8 cellular contexts compared by ENCODE assay signal in genomic region chr1:221742555-221743415, GRCh38. TPM values are rescaled to one million over a fixed set of nuclear protein-coding genes. Genes with fewer than 3 reads are reported as not detected.
DNase-seq lines count a peak whose midpoint lies in the region; ATAC-seq, FAIRE-seq and TF ChIP-seq lines count a peak whose summit lies in the region.

No MANE protein-coding gene starts in this region.

- H3K4me1 ChIP-seq in A673 (ENCODE audit: insufficient read depth, low read length, poor library complexity, severe bottlenecking) = no peaks in the 10 kb centered on the region
- H3K4me1 ChIP-seq in HepG2 (ENCODE audit: insufficient read depth, low read length) = peaks cover 28% of the 10 kb centered on the region

- H2AFZ ChIP-seq in HepG2 (ENCODE audit: low read length) = peak overlapping the region; percentile 82

- peak; percentile 38 to 59; a peak in 3 of 4 replicates for TF ChIP-seq POLR2A in HepG2 (IDR thresholded peaks at IDR 0.05; ENCODE audit: insufficient read depth in 1 of 2, low read depth in 2 of 2, low read length in 2 of 2)

- peak overlapping the region; percentile 96 for H3K4me2 ChIP-seq in HepG2 (ENCODE audit: low read depth, low read length)

- H3K9me3 ChIP-seq in A673 (ENCODE audit: low read depth, low read length, poor library complexity, severe bottlenecking) (no peaks in the 10 kb centered on the region), HepG2 (ENCODE audit: low read length) (no peaks in the 10 kb centered on the region)

- ATAC-seq in GM18511 (IDR thresholded peaks at IDR 0.05; ENCODE audit: unreplicated experiment) (peak; percentile 53), HG03025 (IDR thresholded peaks at IDR 0.05; ENCODE audit: low FRiP score, unreplicated experiment) (peak; percentile 49), HepG2 (peak; percentile 77)

- CTCF ChIA-PET in A673 (lab: Charles Lee) (no interaction called here), HepG2 (lab: Yijun Ruan, JAX; ENCODE audit: low intra/inter-chr PET ratio, low total read pairs) (no interaction called here)

- H3K27me3 ChIP-seq in A673 (replicated peaks; ENCODE audit: insufficient read depth, low read depth, low read length, poor library complexity) (peaks cover 19% of the 10 kb centered on the region), HepG2 (ENCODE audit: control insufficient read depth in 1 of 2, insufficient read depth in 2 of 2, low read length in 2 of 2) (no peaks in the 10 kb centered on the region; a peak in 2 of 5 replicates)

- TF ChIP-seq EP300 in HepG2 (IDR thresholded peaks at IDR 0.05; ENCODE audit: low read depth in 2 of 2, low read length in 2 of 2) (no peak), HepG2 (CRISPR knock-in tag; IDR thresholded peaks at IDR 0.05; ENCODE audit: borderline replicate concordance) (no peak)

- H3K27ac ChIP-seq in A673 (ENCODE audit: low read depth, low read length, poor library complexity, severe bottlenecking) = no peak overlapping the region
- peak overlapping the region; percentile 84 for H3K27ac ChIP-seq in HepG2 (ENCODE audit: extremely low read length, insufficient read depth, low read length)

- FAIRE-seq in HepG2 (lab: Jason Lieb, UNC) = no peak

- POLR2A ChIA-PET in A673 (lab: Charles Lee; ENCODE audit: low non-redundant PET) (no interaction called here), HepG2 (lab: Yijun Ruan, JAX) (interaction anchor here (0.6 to 5.3 kb wide), 9 partner anchors 10 to 901 kb away, joined by 3 to 92 read pairs (median 4); no protein-coding TSS in a partner anchor)

- peak overlapping the region; percentile 81 for H3K9ac ChIP-seq in HepG2 (ENCODE audit: insufficient read depth, low read depth, low read length)

- intact Hi-C loops in A673 (cut with micrococcal nuclease; ENCODE audit: unreplicated experiment) = no loop called here
- intact Hi-C loops in HepG2 (cut with micrococcal nuclease; ENCODE audit: unreplicated experiment) = loop anchor here (1.0 to 10.0 kb wide), 7 partner anchors 24 to 722 kb away; no protein-coding TSS in a partner anchor

- peaks cover 14% of the 10 kb centered on the region for H3K79me2 ChIP-seq in HepG2 (ENCODE audit: insufficient read depth, low read length)

- no peak for TF ChIP-seq CTCF in A673 (conservative IDR thresholded peaks at IDR 0.05; ENCODE audit: low read depth, low read length)
- no peak for TF ChIP-seq CTCF in choroid plexus epithelial cell (conservative IDR thresholded peaks at IDR 0.05; ENCODE audit: low read depth, low read length)
- peak; percentile 39 for TF ChIP-seq CTCF in HepG2 (CRISPR knock-in tag; IDR thresholded peaks at IDR 0.05)

- H4K20me1 ChIP-seq in HepG2 (ENCODE audit: insufficient read depth, low read length) = no peaks in the 10 kb centered on the region; the same call in 1 of the 2 replicates

- in situ Hi-C loops in HepG2 (cut with HindIII; ENCODE audit: extremely low pct_ligation_motif_present, low pct_unique_long_range_greater_than_20kb) = loop anchor here (10.0 kb wide), 1 partner anchor 722 kb away; no protein-coding TSS in a partner anchor

- no peak; the same call in none of the 2 replicates for TF ChIP-seq RAD21 in HepG2 (CRISPR knock-in tag; IDR thresholded peaks at IDR 0.05)

- DNase-seq in A673 (ENCODE audit: low spot score) = no peak
- peak; percentile 85 for DNase-seq in NCI-H2196 treated with DMSO at 0.1 percent for 48 hours (lab: John Stamatoyannopoulos, UW; ENCODE audit: unreplicated experiment)
- DNase-seq in activated CD4-positive, alpha-beta T cell treated with anti-CD3 and anti-CD28 coated beads for 1 hour = peak; percentile 61
- DNase-seq in choroid plexus epithelial cell (ENCODE audit: low read depth) = peak; percentile 69
- DNase-seq in HepG2 (ENCODE audit: low spot score) = peak; percentile 54
- DNase-seq in stimulated activated CD4-positive, alpha-beta T cell treated with anti-CD3 and anti-CD28 coated beads, Interleukin-4, amount 100 ng/mL, for 24 hours = peak; percentile 81

- 0% methylated on average over 14 of the region's 98 CpGs for WGBS in HepG2 (ENCODE audit: low lambda C conversion rate)

- H3K36me3 ChIP-seq in A673 (ENCODE audit: insufficient read depth, low read length, poor library complexity, severe bottlenecking) (no peaks in the 10 kb centered on the region), HepG2 (replicated peaks in 1 of 2; ENCODE audit: control insufficient read depth in 1 of 2, insufficient read depth in 2 of 2, low read length in 2 of 2) (no peaks in the 10 kb centered on the region; a peak in 1 of 5 replicates)

- BruUV-seq in A673 (replicated peaks; lab: Mats Ljungman, UMichigan) = no TSS peak
- BruUV-seq in HepG2 (replicated peaks; lab: Mats Ljungman, UMichigan) = no TSS peak

- H3K4me3 ChIP-seq in A673 (ENCODE audit: low read depth, low read length, poor library complexity, severe bottlenecking) (peak overlapping the region; percentile 51), choroid plexus epithelial cell (ENCODE audit: low read depth, low read length) (peak overlapping the region; percentile 75), HepG2 (replicated peaks in 1 of 3; ENCODE audit: insufficient read depth in 1 of 3, low read depth in 2 of 3, low read length in 3 of 3) (peak overlapping the region; percentile 71 to 83 (median 73))

TF ChIP-seq in HepG2, 621 proteins besides CTCF, POLR2A, EP300 and RAD21 (continues in another document):
- TF ChIP-seq HNF4A (CRISPR knock-in tag; IDR thresholded peaks at IDR 0.05) (no peak), ZNF205 (CRISPR knock-in tag; IDR thresholded peaks at IDR 0.05) (0 out of 2 replicates have a peak, but pooled peaks have one; percentile 25), TAF1 (CRISPR knock-in tag; IDR thresholded peaks at IDR 0.05) (peak; percentile 67), ISL2 (CRISPR knock-in tag; IDR thresholded peaks at IDR 0.05) (no peak; the same call in 1 of the 2 replicates), GABPB1 (CRISPR knock-in tag; IDR thresholded peaks at IDR 0.05) (peak; percentile 87), PHF21A (CRISPR knock-in tag; IDR thresholded peaks at IDR 0.05) (peak; percentile 62; the same call in 1 of the 2 replicates), NFAT5 (CRISPR knock-in tag; IDR thresholded peaks at IDR 0.05) (no peak), SRSF4 (IDR thresholded peaks at IDR 0.05; ENCODE audit: low read depth, low read length, poor library complexity, severe bottlenecking) (no peak), ZNF230 (CRISPR knock-in tag; IDR thresholded peaks at IDR 0.05) (no peak)

RNA-seq across cellular contexts. Expression of gene DUSP10, which starts 0.9 kb away (rescaled TPM):
- 0.17 TPM in 1 of 2 replicates, not detected in the other for total RNA-seq in A673 (2021)
- total RNA-seq in HepG2 (2016; rRNA removed; fragmentation: Illumina TruSeq; extraction: Trizol) = 2.1 and 2.5 TPM in 2 replicates
- 1.0 and 1.1 TPM in 2 replicates for total RNA-seq in HepG2 (2016; cell fraction: cytosol; rRNA removed; fragmentation: Illumina TruSeq; extraction: Trizol; ENCODE audit: low read depth)
- total RNA-seq in HepG2 (2016; cell fraction: insoluble cytoplasmic fraction; rRNA removed; fragmentation: Illumina TruSeq; extraction: Trizol) = 2.7 and 2.8 TPM in 2 replicates
- 1.8 and 2.0 TPM in 2 replicates for total RNA-seq in HepG2 (2016; cell fraction: membrane; rRNA removed; fragmentation: Illumina TruSeq; extraction: Trizol)
- 3.2 and 3.5 TPM in 2 replicates for total RNA-seq in HepG2 (2016; cell fraction: nucleus; rRNA removed; fragmentation: Illumina TruSeq; extraction: Trizol)
- polyA plus RNA-seq in HepG2 (2011; rRNA removed) = 4.2 and 4.4 TPM in 2 replicates
- 5.3 and 5.7 TPM in 2 replicates for polyA plus RNA-seq in HepG2 (2011; cell fraction: cytosol; rRNA removed)
- polyA plus RNA-seq in HepG2 (2011; cell fraction: nucleus; rRNA removed) = 6.2 and 6.9 TPM in 2 replicates
- 2.6 and 5.2 TPM in 2 replicates for polyA plus RNA-seq in HepG2 (2012)
- polyA plus RNA-seq in HepG2 (2016; cell fraction: cytosol; fragmentation: Illumina TruSeq; extraction: Trizol; ENCODE audit: low read depth) = 0.26 and 0.36 TPM in 2 replicates
- 2.8 and 3.3 TPM in 2 replicates for polyA plus RNA-seq in HepG2 (2016; cell fraction: insoluble cytoplasmic fraction; fragmentation: Illumina TruSeq; extraction: Trizol; ENCODE audit: low read depth)
- 1.2 and 1.3 TPM in 2 replicates for polyA plus RNA-seq in HepG2 (2016; cell fraction: membrane; fragmentation: Illumina TruSeq; extraction: Trizol; ENCODE audit: low read depth)
- polyA plus RNA-seq in HepG2 (2016; cell fraction: nucleus; fragmentation: Illumina TruSeq; extraction: Trizol; ENCODE audit: insufficient read depth, low read depth) = 2.0 and 2.4 TPM in 2 replicates
- 11.2 and 16.0 TPM in 2 replicates for polyA minus RNA-seq in HepG2 (2011; rRNA and poly(A)+ RNA removed; ENCODE audit: low replicate concordance)
- 2.7 and 3.9 TPM in 2 replicates for polyA minus RNA-seq in HepG2 (2011; cell fraction: cytosol; rRNA and poly(A)+ RNA removed)
- 13.1 and 15.4 TPM in 2 replicates for polyA minus RNA-seq in HepG2 (2011; cell fraction: nucleus; rRNA and poly(A)+ RNA removed)
